16 cellular contexts compared by ENCODE assay signal in the genomic region with DNA sequence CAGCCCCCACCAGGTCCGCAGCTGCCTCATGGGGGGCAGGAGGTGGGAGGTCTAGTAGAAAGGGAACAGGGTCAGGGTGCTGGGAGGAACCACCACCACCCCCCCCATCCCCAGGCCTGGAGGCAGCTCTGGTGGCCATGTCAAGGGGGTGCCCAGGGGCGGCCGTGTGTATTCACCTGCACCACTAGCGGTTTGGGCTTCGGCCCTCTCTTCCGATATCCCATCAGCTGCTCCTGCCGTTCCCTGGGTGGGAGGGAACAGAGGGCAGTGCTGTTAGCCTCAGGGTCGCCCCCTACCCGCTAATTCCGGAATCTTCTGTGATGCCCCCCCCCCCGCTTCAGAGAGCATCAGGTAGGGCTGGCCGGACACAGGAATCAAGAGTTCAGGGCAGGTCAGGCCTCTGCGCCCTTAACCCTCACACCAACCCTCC. TPM values are rescaled to one million over a fixed set of nuclear protein-coding genes. Genes with fewer than 3 reads are reported as not detected.
DNase-seq lines count a peak whose midpoint lies in the region; ATAC-seq and TF ChIP-seq lines count a peak whose summit lies in the region.
"Had no signal": no experiment of that assay in that cellular context is flagged by ENCODE, and none has a peak within 500 bp of the region (broad histone marks: within the 10 kb centered on the region; RNA-seq: fewer than 3 reads in every experiment).

No MANE protein-coding gene starts in this region.

- H3K36me3 Mint-ChIP-seq in CD4-positive, alpha-beta T cell (ENCODE audit: low read depth), result peaks cover 44% of the 10 kb centered on the region
- H3K36me3 Mint-ChIP-seq in nephron progenitor cell (ENCODE audit: low read depth), result peaks cover 4% of the 10 kb centered on the region

- H3K9me3 Mint-ChIP-seq in CD4-positive, alpha-beta T cell, result no peaks in the 10 kb centered on the region
- H3K9me3 Mint-ChIP-seq in nephron progenitor cell, result no peaks in the 10 kb centered on the region
- H3K9me3 Mint-ChIP-seq: activated B cell treated with CpG ODN at 0.5 μM for 24 hours; activated naive CD4-positive, alpha-beta T cell treated with anti-CD3 and anti-CD28 coated beads for 36 hours; immature natural killer cell had no signal

- H3K9ac ChIP-seq in HUES6 (ENCODE audit: low read length), result no peak overlapping the region

- no peaks in the 10 kb centered on the region for H3K36me3 ChIP-seq in HUES6 (ENCODE audit: control insufficient read depth, insufficient read depth, low read length)
- H3K36me3 ChIP-seq in brain microvascular endothelial cell (replicated peaks), result peaks cover 18% of the 10 kb centered on the region
- H3K36me3 ChIP-seq: cardiac muscle cell had no signal

- no peak for ATAC-seq in CD4-positive, alpha-beta T cell (ENCODE audit: poor library complexity)
- ATAC-seq in GM21526 (IDR thresholded peaks at IDR 0.05; ENCODE audit: low FRiP score, unreplicated experiment) (no peak), HG02610 (IDR thresholded peaks at IDR 0.05; ENCODE audit: unreplicated experiment) (no peak)

- in situ Hi-C loops in brain microvascular endothelial cell (cut with HindIII; ENCODE audit: low pct_ligation_motif_present, low sequenced_read_pairs), result no loop called here

- H3K4me1 ChIP-seq in HUES6 (ENCODE audit: control insufficient read depth, insufficient read depth, low read length), result peaks cover 51% of the 10 kb centered on the region

- H3K27me3 Mint-ChIP-seq in CD4-positive, alpha-beta T cell, result peaks cover 8% of the 10 kb centered on the region
- H3K27me3 Mint-ChIP-seq in nephron progenitor cell (ENCODE audit: low read depth, poor library complexity), result peaks cover 84% of the 10 kb centered on the region

- CTCF ChIA-PET in CD4-positive, alpha-beta T cell (lab: Charles Lee), result interaction anchor here (0.6 to 1.1 kb wide), 3 partner anchors 23 to 71 kb away, joined by 4 to 7 read pairs (median 4); no protein-coding TSS in a partner anchor

- peak overlapping the region; percentile 46 for H3K4me3 ChIP-seq in HUES6 (ENCODE audit: low read depth, low read length)
- no peak overlapping the region for H3K4me3 ChIP-seq in brain microvascular endothelial cell (ENCODE audit: low read depth, low read length)
- H3K4me3 ChIP-seq: cardiac muscle cell, thoracic aorta had no signal

- POLR2A ChIA-PET in CD4-positive, alpha-beta T cell (lab: Charles Lee), result interaction anchor here (1.1 to 3.7 kb wide), 8 partner anchors 9 to 89 kb away, joined by 3 to 31 read pairs (median 5); no protein-coding TSS in a partner anchor

- DNase-seq in CD4-positive, alpha-beta T cell, result no peak
- DNase-seq in brain microvascular endothelial cell (no peak), nephron progenitor cell (peak; percentile 26), kidney tubule cell (ENCODE audit: low spot score) (no peak)
- no peak for DNase-seq in activated CD4-positive, alpha-beta T cell treated with anti-CD3 and anti-CD28 coated beads, Interleukin-2, amount 50 U/mL, for 1 hour
- DNase-seq: BE2C, midbrain, NCI-H1105 had no signal

- H3K27ac Mint-ChIP-seq in CD4-positive, alpha-beta T cell, result peak overlapping the region; percentile 69
- H3K27ac Mint-ChIP-seq in nephron progenitor cell, result no peak overlapping the region
- H3K27ac Mint-ChIP-seq: activated B cell treated with CpG ODN at 0.5 μM for 24 hours; activated naive CD4-positive, alpha-beta T cell treated with anti-CD3 and anti-CD28 coated beads for 36 hours had no signal

- peaks cover 29% of the 10 kb centered on the region for H3K4me1 Mint-ChIP-seq in CD4-positive, alpha-beta T cell (ENCODE audit: low read depth)
- H3K4me1 Mint-ChIP-seq in nephron progenitor cell, result peaks cover 44% of the 10 kb centered on the region

- H3K4me3 Mint-ChIP-seq in CD4-positive, alpha-beta T cell, result peak overlapping the region; percentile 56
- no peak overlapping the region for H3K4me3 Mint-ChIP-seq in nephron progenitor cell
- H3K4me3 Mint-ChIP-seq: activated naive CD4-positive, alpha-beta T cell treated with anti-CD3 and anti-CD28 coated beads for 36 hours had no signal

- no peak for TF ChIP-seq CTCF in CD4-positive, alpha-beta T cell (IDR thresholded peaks at IDR 0.05)
- TF ChIP-seq CTCF in brain microvascular endothelial cell (IDR thresholded peaks at IDR 0.05; ENCODE audit: low read depth, low read length, missing control alignments) (peak; percentile 22), nephron progenitor cell (IDR thresholded peaks at IDR 0.05) (no peak)

- no peak overlapping the region for H3K27ac ChIP-seq in CD4-positive, alpha-beta T cell (ENCODE audit: low read depth, low read length)
- no peak overlapping the region for H3K27ac ChIP-seq in HUES6 (ENCODE audit: low read depth, low read length)
- H3K27ac ChIP-seq in brain microvascular endothelial cell, result no peak overlapping the region
- H3K27ac ChIP-seq: cardiac muscle cell, thoracic aorta had no signal

- no peaks in the 10 kb centered on the region for H3K9me3 ChIP-seq in CD4-positive, alpha-beta T cell (ENCODE audit: control insufficient read depth, low read length)
- 0 out of 2 replicates have a peak, but pooled peaks cover 3% of the 10 kb centered on the region for H3K9me3 ChIP-seq in HUES6 (ENCODE audit: control insufficient read depth, insufficient read depth, low read depth, low read length)
- H3K9me3 ChIP-seq: thoracic aorta had no signal

- H3K27me3 ChIP-seq in CD4-positive, alpha-beta T cell (ENCODE audit: control insufficient read depth, insufficient read depth, low read length), result peaks cover 9% of the 10 kb centered on the region
- peaks cover 91% of the 10 kb centered on the region for H3K27me3 ChIP-seq in HUES6 (ENCODE audit: control insufficient read depth, insufficient read depth, low read length)
- H3K27me3 ChIP-seq in brain microvascular endothelial cell (replicated peaks), result peaks cover 6% of the 10 kb centered on the region

- intact Hi-C loops in CD4-positive, alpha-beta T cell (cut with DNase I, micrococcal nuclease), result loop anchor here (2.0 to 5.0 kb wide), 2 partner anchors 38 to 45 kb away; a partner anchor contains a TSS

RNA-seq across cellular contexts. Expression of a gene that starts 3.8 kb away (rescaled TPM):
- total RNA-seq in CD4-positive, alpha-beta T cell, result 100 to 1,000 TPM; 196 to 202 TPM

RNA-seq across cellular contexts. Expression of a gene that starts 38.6 kb away (rescaled TPM):
- 1 to 10 TPM; 5.3 to 6.5 TPM for total RNA-seq in CD4-positive, alpha-beta T cell

RNA-seq across cellular contexts. Expression of a gene that starts 57.5 kb away (rescaled TPM):
- total RNA-seq in CD4-positive, alpha-beta T cell, result under 1 TPM in 1 of 2 experiments, not detected in 1; 0.31 TPM
